In genomic region chr10:15627617-15628196, GRCh38 we compare ENCODE assay signal across 1 cellular context.
TF ChIP-seq lines count a peak whose summit lies in the region.

No MANE protein-coding gene starts in this region.

TF ChIP-seq in K562, 482 proteins besides CTCF, POLR2A, EP300 and RAD21 (continued from another document and continues in another):
- TF ChIP-seq AFF1 (IDR thresholded peaks at IDR 0.05; ENCODE audit: low read depth in 1 of 2, partially characterized antibody in 2 of 2) (no peak), PHB2 (IDR thresholded peaks at IDR 0.05; ENCODE audit: low read depth) (no peak), RBBP5 (IDR thresholded peaks at IDR 0.05; ENCODE audit: borderline replicate concordance, insufficient read depth, low read length, poor library complexity, severe bottlenecking) (no peak), ZNF699 (CRISPR knock-in tag; IDR thresholded peaks at IDR 0.05; ENCODE audit: insufficient replicate concordance) (peak; percentile 70), ELF2 (CRISPR knock-in tag; IDR thresholded peaks at IDR 0.05) (peak; percentile 69), HNRNPL (IDR thresholded peaks at IDR 0.05; ENCODE audit: low read depth, low read length) (no peak), ZBTB5 (IDR thresholded peaks at IDR 0.05) (no peak), ARID3A (IDR thresholded peaks at IDR 0.05; ENCODE audit: borderline replicate concordance, low read depth, low read length) (no peak), SMARCA5 (IDR thresholded peaks at IDR 0.05) (no peak), LEF1 (IDR thresholded peaks at IDR 0.05) (no peak), TCF7L2 (IDR thresholded peaks at IDR 0.05; ENCODE audit: low read depth, low read length) (no peak), USF2 (CRISPR knock-in tag; IDR thresholded peaks at IDR 0.05) (no peak), NFIX (CRISPR knock-in tag; IDR thresholded peaks at IDR 0.05; ENCODE audit: low read depth) (peak; percentile 51; the same call in 1 of the 2 replicates), ATF4 (CRISPR knock-in tag; IDR thresholded peaks at IDR 0.05) (peak; percentile 92), DDX20 (tag; IDR thresholded peaks at IDR 0.05; ENCODE audit: low read depth) (peak; percentile 92), ESRRB (CRISPR knock-in tag; IDR thresholded peaks at IDR 0.05; ENCODE audit: borderline replicate concordance) (peak; percentile 85; the same call in 1 of the 2 replicates), KLF16 (IDR thresholded peaks at IDR 0.05) (no peak), ZBTB9 (CRISPR knock-in tag; IDR thresholded peaks at IDR 0.05) (peak; percentile 98), ZNF589 (CRISPR knock-in tag; IDR thresholded peaks at IDR 0.05; ENCODE audit: low read depth) (peak; percentile 99), CHD2 (IDR thresholded peaks at IDR 0.05; ENCODE audit: low read depth, low read length) (no peak), ZSCAN32 (CRISPR knock-in tag; IDR thresholded peaks at IDR 0.05) (peak; percentile 96), EZH2 (IDR thresholded peaks at IDR 0.05; ENCODE audit: borderline replicate concordance, low read depth, low read length) (no peak), POLR2G (IDR thresholded peaks at IDR 0.05; ENCODE audit: low read depth, low read length) (no peak), ZNF23 (CRISPR knock-in tag; IDR thresholded peaks at IDR 0.05) (peak; percentile 94), HDAC8 (tag; IDR thresholded peaks at IDR 0.05) (peak; percentile 96), ESRRA (IDR thresholded peaks at IDR 0.05; ENCODE audit: borderline replicate concordance, low read depth) (peak; percentile 49; the same call in 1 of the 2 replicates), ZNF263 (CRISPR knock-in tag; IDR thresholded peaks at IDR 0.05; ENCODE audit: borderline replicate concordance) (no peak), TGIF2 (CRISPR knock-in tag; IDR thresholded peaks at IDR 0.05) (no peak), OTX1 (CRISPR knock-in tag; IDR thresholded peaks at IDR 0.05) (peak; percentile 96), THAP7 (CRISPR knock-in tag; IDR thresholded peaks at IDR 0.05) (peak; percentile 47; the same call in 1 of the 2 replicates), ZNF75A (CRISPR knock-in tag; IDR thresholded peaks at IDR 0.05) (peak; percentile 87), ZNF639 (CRISPR knock-in tag; conservative IDR thresholded peaks at IDR 0.05 in 1 of 2, IDR thresholded peaks at IDR 0.05 in 1 of 2) (peak in 1 of 2 experiments; percentile 99; a peak in 2 of 4 replicates), ILK (tag; IDR thresholded peaks at IDR 0.05; ENCODE audit: borderline replicate concordance, low read depth) (peak; percentile 81), SIX5 (IDR thresholded peaks at IDR 0.05; ENCODE audit: borderline replicate concordance in 1 of 2, insufficient read depth in 1 of 2, low read depth in 1 of 2, low read length in 2 of 2) (no peak), ZNF512 (tag; IDR thresholded peaks at IDR 0.05) (no peak), STAT6 (CRISPR knock-in tag; IDR thresholded peaks at IDR 0.05) (no peak), ZBED1 (IDR thresholded peaks at IDR 0.05) (no peak)
